Comparison of ENCODE assay signal across 8 cellular contexts in the genomic region with DNA sequence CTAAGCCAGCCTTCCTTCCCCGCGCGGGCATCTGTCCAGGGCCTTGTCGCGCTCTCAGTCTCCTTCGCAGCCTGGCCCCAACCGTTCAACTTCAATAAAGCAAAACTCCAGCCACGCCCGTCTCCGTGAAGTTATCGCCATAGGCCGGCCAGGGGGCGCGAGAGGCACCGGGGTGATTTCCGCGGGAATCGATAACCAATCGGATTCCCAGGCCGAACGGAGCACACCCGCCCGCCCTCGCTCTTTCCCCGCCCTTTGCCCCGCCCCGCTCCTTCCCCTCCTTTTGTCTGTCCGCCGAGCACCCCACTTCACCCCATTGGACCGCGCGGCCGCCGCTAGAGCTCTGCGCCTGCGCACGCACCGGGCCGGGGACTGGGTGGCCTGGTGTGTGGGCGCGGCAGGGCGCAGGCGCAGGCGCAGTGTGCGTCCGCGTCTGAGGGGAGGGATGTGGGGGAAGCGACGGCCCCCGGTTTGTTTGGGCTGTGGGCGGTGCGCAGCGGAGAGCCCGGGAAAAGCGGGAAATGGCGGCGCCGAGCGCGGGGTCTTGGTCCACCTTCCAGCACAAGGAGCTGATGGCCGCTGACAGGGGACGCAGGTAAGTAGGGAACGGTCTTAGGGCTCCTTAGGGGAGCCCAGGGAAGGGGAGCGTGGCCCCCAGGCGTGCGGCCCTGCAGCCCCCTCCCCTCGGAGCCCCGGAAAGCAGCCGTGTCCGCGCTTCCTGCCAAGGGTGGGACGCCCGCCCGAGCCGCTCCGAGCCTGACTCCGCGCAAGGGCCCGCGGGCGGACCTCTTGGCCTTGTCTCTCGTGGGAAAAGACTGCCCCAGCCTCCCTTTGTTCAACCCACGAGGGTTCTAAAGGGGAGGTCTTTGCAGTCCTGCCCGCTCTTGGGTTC. TPM values are rescaled to one million over a fixed set of nuclear protein-coding genes. Genes with fewer than 3 reads are reported as not detected.
DNase-seq lines count a peak whose midpoint lies in the region; ATAC-seq and TF ChIP-seq lines count a peak whose summit lies in the region.

A gene (plus strand): TSS at position 417 of the 892 bp plus-strand sequence. CDS start 105 bp downstream, at position 522.

- H3K4me1 Mint-ChIP-seq in naive thymus-derived CD8-positive, alpha-beta T cell: peaks cover 32 to 62% (median 59%) of the 10 kb centered on the region in 4 donors
- H3K4me1 Mint-ChIP-seq in stimulated activated naive B cell treated with anti-CD40 and anti-IgM and Interleukin-4, amounts not matched to agents 10 μg/mL and 1 μg/mL and 100 μg/mL, for 72 hours: peaks cover 37 to 48% of the 10 kb centered on the region in 2 donors

- peaks cover 36% of the 10 kb centered on the region for H3K79me2 ChIP-seq in fibroblast of lung (ENCODE audit: control insufficient read depth, insufficient read depth, low read length)

- H3K9ac ChIP-seq in fibroblast of lung (ENCODE audit: insufficient read depth, low read length): peak within 1 kb of the TSS; percentile 63

- H3K4me3 ChIP-seq in LNCaP clone FGC (ENCODE audit: low read depth, low read length) (peak within 1 kb of the TSS; percentile 80), fibroblast of lung (replicated peaks in 1 of 4; ENCODE audit: control extremely low read depth in 1 of 4, insufficient read depth in 1 of 4, low read depth in 3 of 4, low read length in 4 of 4) (peak within 1 kb of the TSS; percentile 62 to 92 (median 90))

- peak within 1 kb of the TSS; percentile 63 for H3K4me2 ChIP-seq in fibroblast of lung (ENCODE audit: extremely low read depth, insufficient read depth, low read length)

- H3K36me3 Mint-ChIP-seq in naive thymus-derived CD8-positive, alpha-beta T cell: peaks cover 0 to 31% (median 9%) of the 10 kb centered on the region in 3 donors
- H3K36me3 Mint-ChIP-seq in stimulated activated naive B cell treated with anti-CD40 and anti-IgM and Interleukin-4, amounts not matched to agents 10 μg/mL and 1 μg/mL and 100 μg/mL, for 72 hours: peaks cover 13 to 37% of the 10 kb centered on the region in 2 donors

- H3K27ac ChIP-seq in fibroblast of lung (ENCODE audit: insufficient read depth, low read length): peak within 1 kb of the TSS; percentile 71

- H3K27ac Mint-ChIP-seq in naive thymus-derived CD8-positive, alpha-beta T cell: peak within 1 kb of the TSS; percentile 89 to 98 (median 92)
- peak within 1 kb of the TSS; percentile 97 for H3K27ac Mint-ChIP-seq in stimulated activated naive B cell treated with anti-CD40 and anti-IgM and Interleukin-4, amounts not matched to agents 10 μg/mL and 1 μg/mL and 100 μg/mL, for 72 hours

- H3K27me3 ChIP-seq in fibroblast of lung (ENCODE audit: control insufficient read depth, insufficient read depth, low read length): no peaks in the 10 kb centered on the region

- peaks cover 0 to 2% (median 0%) of the 10 kb centered on the region in 9 donors for H3K9me3 Mint-ChIP-seq in naive thymus-derived CD8-positive, alpha-beta T cell
- peaks cover 2 to 4% of the 10 kb centered on the region in 2 donors for H3K9me3 Mint-ChIP-seq in stimulated activated naive B cell treated with anti-CD40 and anti-IgM and Interleukin-4, amounts not matched to agents 10 μg/mL and 1 μg/mL and 100 μg/mL, for 72 hours

- peak within 1 kb of the TSS; percentile 91 to 98 (median 96) for H3K4me3 Mint-ChIP-seq in naive thymus-derived CD8-positive, alpha-beta T cell
- H3K4me3 Mint-ChIP-seq in stimulated activated naive B cell treated with anti-CD40 and anti-IgM and Interleukin-4, amounts not matched to agents 10 μg/mL and 1 μg/mL and 100 μg/mL, for 72 hours: peak within 1 kb of the TSS; percentile 97 to 98

- peak; percentile 92 to 94 for ATAC-seq in naive thymus-derived CD8-positive, alpha-beta T cell
- peak; percentile 95 to 97 for ATAC-seq in stimulated activated naive B cell treated with anti-CD40 and anti-IgM and Interleukin-4, amounts not matched to agents 10 μg/mL and 1 μg/mL and 100 μg/mL, for 72 hours (replicated peaks)

- peaks cover 6% of the 10 kb centered on the region for H3K36me3 ChIP-seq in fibroblast of lung (ENCODE audit: control insufficient read depth, insufficient read depth, low read length)

- TF ChIP-seq CTCF in LNCaP clone FGC (IDR thresholded peaks at IDR 0.05; ENCODE audit: control insufficient read depth, extremely low read depth, insufficient read depth): peak; percentile 34
- peak; percentile 20 to 41 for TF ChIP-seq CTCF in fibroblast of lung (conservative IDR thresholded peaks at IDR 0.05 in 1 of 2, IDR thresholded peaks at IDR 0.05 in 1 of 2; ENCODE audit: low read depth in 1 of 2, low read length in 2 of 2)

- H4K20me1 ChIP-seq in fibroblast of lung (ENCODE audit: control insufficient read depth, extremely low read depth, insufficient read depth, low read length): no peaks in the 10 kb centered on the region

- POLR2A ChIA-PET in naive thymus-derived CD8-positive, alpha-beta T cell (lab: Charles Lee): interaction anchor here (0.6 to 3.6 kb wide), 25 partner anchors 9 to 490 kb away, joined by 3 to 51 read pairs (median 4); a partner anchor contains a TSS

- peak within 1 kb of the TSS; percentile 87 for H2AFZ ChIP-seq in fibroblast of lung (ENCODE audit: low read length)

- DNase-seq in EL (peak; percentile 96), H4 (ENCODE audit: low spot score) (peak; percentile 97), LNCaP clone FGC (ENCODE audit: low read depth) (peak; percentile 72), RPMI8226 (peak; percentile 99), fibroblast of lung (ENCODE audit: low read depth in 2 of 2) (peak; percentile 94 to 97)
- DNase-seq in activated T-helper 1 cell treated with anti-CD3 and anti-CD28 coated beads, Interleukin-2, amount 50 U/mL, for 16 hours (ENCODE audit: low read depth in 1 of 2, low spot score in 1 of 2): peak; percentile 98
- DNase-seq in naive thymus-derived CD8-positive, alpha-beta T cell: peak; percentile 93 to 100 (median 99)
- peak; percentile 97 for DNase-seq in stimulated activated naive B cell treated with anti-CD40 and anti-IgM and Interleukin-4, amounts not matched to agents 10 μg/mL and 1 μg/mL and 100 μg/mL, for 72 hours

- no peaks in the 10 kb centered on the region for H3K27me3 Mint-ChIP-seq in naive thymus-derived CD8-positive, alpha-beta T cell
- H3K27me3 Mint-ChIP-seq in stimulated activated naive B cell treated with anti-CD40 and anti-IgM and Interleukin-4, amounts not matched to agents 10 μg/mL and 1 μg/mL and 100 μg/mL, for 72 hours: no peaks in the 10 kb centered on the region

- peaks cover 11% of the 10 kb centered on the region for H3K4me1 ChIP-seq in fibroblast of lung (ENCODE audit: control insufficient read depth, extremely low read depth, insufficient read depth, low read length)

- H3K9me3 ChIP-seq in fibroblast of lung (ENCODE audit: control insufficient read depth, insufficient read depth, low read depth, low read length): no peaks in the 10 kb centered on the region

RNA-seq across cellular contexts. Expression of the gene that starts here (rescaled TPM):
- total RNA-seq in H4 (2014; rRNA removed; shearing (Covaris generic)): 20.2 and 37.7 TPM in 2 replicates
- total RNA-seq in fibroblast of lung: 8.5 and 9.4 TPM in 2 replicates
- polyA plus RNA-seq in fibroblast of lung: 22.6 and 33.6 TPM in 2 replicates
- 11.1 and 16.4 TPM in 2 replicates for polyA plus RNA-seq in fibroblast of lung (2012)
- 31.4 and 118 TPM in 2 replicates for polyA minus RNA-seq in fibroblast of lung (ENCODE audit: low replicate concordance)
- total RNA-seq in naive thymus-derived CD8-positive, alpha-beta T cell: 10 to 100 TPM; 64.9 to 68.2 TPM
- polyA plus RNA-seq in naive thymus-derived CD8-positive, alpha-beta T cell: 10 to 100 TPM; 12.1 to 22.0 (median 14.6) TPM

Comparison
In these comparisons a context has a peak if more than half of its experiments do, and no peak if none do; other contexts are left out.
1. Peak in every context shown above with its lines: DNase-seq, ATAC-seq, H3K4me3 ChIP-seq and H3K27ac ChIP-seq.